1 cellular context compared by ENCODE assay signal in genomic region chr12:53324113-53324778, GRCh38.
TF ChIP-seq lines count a peak whose summit lies in the region.

No MANE protein-coding gene starts in this region.

TF ChIP-seq in GM23338, 12 proteins besides CTCF, POLR2A, EP300 and RAD21:
- TF ChIP-seq ZNF462 (CRISPR knock-in tag; IDR thresholded peaks at IDR 0.05), result no peak
- no peak for TF ChIP-seq ETS1 (IDR thresholded peaks at IDR 0.05)
- no peak for TF ChIP-seq NANOG (IDR thresholded peaks at IDR 0.05; ENCODE audit: borderline replicate concordance)
- TF ChIP-seq ZNF331 (CRISPR knock-in tag; IDR thresholded peaks at IDR 0.05; ENCODE audit: low read depth), result no peak
- no peak for TF ChIP-seq EZH2 (IDR thresholded peaks at IDR 0.05; ENCODE audit: low read depth, unreplicated experiment)
- no peak for TF ChIP-seq JUNB (IDR thresholded peaks at IDR 0.05; ENCODE audit: unreplicated experiment)
- no peak for TF ChIP-seq CREB1 (CRISPR knock-in tag; IDR thresholded peaks at IDR 0.05; ENCODE audit: low read depth)
- no peak for TF ChIP-seq ZNF114 (CRISPR knock-in tag; IDR thresholded peaks at IDR 0.05)
- no peak for TF ChIP-seq POLR2AphosphoS5 (IDR thresholded peaks at IDR 0.05; ENCODE audit: low read depth)
- TF ChIP-seq REST (IDR thresholded peaks at IDR 0.05; ENCODE audit: unreplicated experiment), result no peak
- TF ChIP-seq EZH2phosphoT487 (IDR thresholded peaks at IDR 0.05; ENCODE audit: unreplicated experiment), result no peak
- TF ChIP-seq STAT1 (IDR thresholded peaks at IDR 0.05; ENCODE audit: unreplicated experiment), result no peak
TF ChIP-seq in GM23338: peak in this region for 0.
